Comparison of ENCODE assay signal across 1 cellular context in the genomic region with DNA sequence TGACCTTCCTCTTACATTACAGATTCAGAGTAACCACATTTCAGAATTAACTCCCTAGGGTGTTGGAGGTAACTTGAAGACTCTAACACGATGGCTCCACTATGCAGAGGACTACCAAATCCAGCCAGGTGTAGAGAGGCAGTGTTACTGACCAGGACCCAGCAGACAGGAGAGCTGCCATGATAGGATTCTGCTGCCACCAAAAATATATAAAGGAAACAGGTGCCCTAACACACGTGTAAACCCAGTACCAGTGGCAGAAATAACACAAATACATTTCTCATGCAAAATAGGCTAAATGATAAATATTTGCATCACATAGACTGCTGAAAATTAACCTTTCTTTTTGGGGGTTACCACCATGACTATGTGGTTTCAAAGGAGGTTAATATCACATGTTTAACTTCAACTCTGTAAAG.
TF ChIP-seq lines count a peak whose summit lies in the region.

No MANE protein-coding gene starts in this region.

TF ChIP-seq in GM12878, 131 proteins besides CTCF, POLR2A, EP300 and RAD21 (continued from another document):
- TF ChIP-seq, protein P1, sequence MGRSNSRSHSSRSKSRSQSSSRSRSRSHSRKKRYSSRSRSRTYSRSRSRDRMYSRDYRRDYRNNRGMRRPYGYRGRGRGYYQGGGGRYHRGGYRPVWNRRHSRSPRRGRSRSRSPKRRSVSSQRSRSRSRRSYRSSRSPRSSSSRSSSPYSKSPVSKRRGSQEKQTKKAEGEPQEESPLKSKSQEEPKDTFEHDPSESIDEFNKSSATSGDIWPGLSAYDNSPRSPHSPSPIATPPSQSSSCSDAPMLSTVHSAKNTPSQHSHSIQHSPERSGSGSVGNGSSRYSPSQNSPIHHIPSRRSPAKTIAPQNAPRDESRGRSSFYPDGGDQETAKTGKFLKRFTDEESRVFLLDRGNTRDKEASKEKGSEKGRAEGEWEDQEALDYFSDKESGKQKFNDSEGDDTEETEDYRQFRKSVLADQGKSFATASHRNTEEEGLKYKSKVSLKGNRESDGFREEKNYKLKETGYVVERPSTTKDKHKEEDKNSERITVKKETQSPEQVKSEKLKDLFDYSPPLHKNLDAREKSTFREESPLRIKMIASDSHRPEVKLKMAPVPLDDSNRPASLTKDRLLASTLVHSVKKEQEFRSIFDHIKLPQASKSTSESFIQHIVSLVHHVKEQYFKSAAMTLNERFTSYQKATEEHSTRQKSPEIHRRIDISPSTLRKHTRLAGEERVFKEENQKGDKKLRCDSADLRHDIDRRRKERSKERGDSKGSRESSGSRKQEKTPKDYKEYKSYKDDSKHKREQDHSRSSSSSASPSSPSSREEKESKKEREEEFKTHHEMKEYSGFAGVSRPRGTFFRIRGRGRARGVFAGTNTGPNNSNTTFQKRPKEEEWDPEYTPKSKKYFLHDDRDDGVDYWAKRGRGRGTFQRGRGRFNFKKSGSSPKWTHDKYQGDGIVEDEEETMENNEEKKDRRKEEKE (IDR thresholded peaks at IDR 0.05) = no peak
- peak; percentile 15 for TF ChIP-seq MEF2B (IDR thresholded peaks at IDR 0.05; ENCODE audit: partially characterized antibody, poor library complexity, severe bottlenecking)
- TF ChIP-seq MYC (IDR thresholded peaks at IDR 0.05; ENCODE audit: insufficient read depth, insufficient read length, insufficient replicate concordance, low read length, severe bottlenecking) = no peak
- TF ChIP-seq, protein P2, sequence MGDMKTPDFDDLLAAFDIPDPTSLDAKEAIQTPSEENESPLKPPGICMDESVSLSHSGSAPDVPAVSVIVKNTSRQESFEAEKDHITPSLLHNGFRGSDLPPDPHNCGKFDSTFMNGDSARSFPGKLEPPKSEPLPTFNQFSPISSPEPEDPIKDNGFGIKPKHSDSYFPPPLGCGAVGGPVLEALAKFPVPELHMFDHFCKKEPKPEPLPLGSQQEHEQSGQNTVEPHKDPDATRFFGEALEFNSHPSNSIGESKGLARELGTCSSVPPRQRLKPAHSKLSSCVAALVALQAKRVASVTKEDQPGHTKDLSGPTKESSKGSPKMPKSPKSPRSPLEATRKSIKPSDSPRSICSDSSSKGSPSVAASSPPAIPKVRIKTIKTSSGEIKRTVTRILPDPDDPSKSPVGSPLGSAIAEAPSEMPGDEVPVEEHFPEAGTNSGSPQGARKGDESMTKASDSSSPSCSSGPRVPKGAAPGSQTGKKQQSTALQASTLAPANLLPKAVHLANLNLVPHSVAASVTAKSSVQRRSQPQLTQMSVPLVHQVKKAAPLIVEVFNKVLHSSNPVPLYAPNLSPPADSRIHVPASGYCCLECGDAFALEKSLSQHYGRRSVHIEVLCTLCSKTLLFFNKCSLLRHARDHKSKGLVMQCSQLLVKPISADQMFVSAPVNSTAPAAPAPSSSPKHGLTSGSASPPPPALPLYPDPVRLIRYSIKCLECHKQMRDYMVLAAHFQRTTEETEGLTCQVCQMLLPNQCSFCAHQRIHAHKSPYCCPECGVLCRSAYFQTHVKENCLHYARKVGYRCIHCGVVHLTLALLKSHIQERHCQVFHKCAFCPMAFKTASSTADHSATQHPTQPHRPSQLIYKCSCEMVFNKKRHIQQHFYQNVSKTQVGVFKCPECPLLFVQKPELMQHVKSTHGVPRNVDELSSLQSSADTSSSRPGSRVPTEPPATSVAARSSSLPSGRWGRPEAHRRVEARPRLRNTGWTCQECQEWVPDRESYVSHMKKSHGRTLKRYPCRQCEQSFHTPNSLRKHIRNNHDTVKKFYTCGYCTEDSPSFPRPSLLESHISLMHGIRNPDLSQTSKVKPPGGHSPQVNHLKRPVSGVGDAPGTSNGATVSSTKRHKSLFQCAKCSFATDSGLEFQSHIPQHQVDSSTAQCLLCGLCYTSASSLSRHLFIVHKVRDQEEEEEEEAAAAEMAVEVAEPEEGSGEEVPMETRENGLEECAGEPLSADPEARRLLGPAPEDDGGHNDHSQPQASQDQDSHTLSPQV (IDR thresholded peaks at IDR 0.05) = no peak
- TF ChIP-seq TCF3 (IDR thresholded peaks at IDR 0.05; ENCODE audit: borderline replicate concordance, insufficient read depth, low read depth, low read length) = no peak
